In genomic region chr14:81298122-81298521, GRCh38 we compare ENCODE assay signal across 37 cellular contexts.
"Had no signal": no experiment of that assay in that cellular context is flagged by ENCODE, and none has a peak within 500 bp of the region (broad histone marks: within the 10 kb centered on the region; RNA-seq: fewer than 3 reads in every experiment).

No MANE protein-coding gene starts in this region.

- H3K4me2 ChIP-seq: smooth muscle cell had no signal

- H3K27me3 ChIP-seq: adrenal gland, dorsolateral prefrontal cortex, gastroesophageal sphincter, neutrophil, ovary, upper lobe of left lung, vagina had no signal

- DNase-seq: activated CD4-positive, alpha-beta T cell treated with anti-CD3 and anti-CD28 coated beads for 48 hours; activated CD4-positive, alpha-beta T cell treated with anti-CD3 and anti-CD28 coated beads, Interleukin-2, amount 50 U/mL, for 48 hours; activated CD8-positive, alpha-beta memory T cell treated with anti-CD3 and anti-CD28 coated beads for 24 hours; activated effector memory CD4-positive, alpha-beta T cell treated with anti-CD3 and anti-CD28 coated beads, Interleukin-2, amount 50 U/mL, for 16 hours; activated naive CD4-positive, alpha-beta T cell treated with anti-CD3 and anti-CD28 coated beads for 36 hours; activated naive CD8-positive, alpha-beta T cell treated with anti-CD3 and anti-CD28 coated beads for 36 hours; adrenal gland; aorta; dorsolateral prefrontal cortex; effector memory CD4-positive, alpha-beta T cell; erythroblast; head of caudate nucleus; hypothalamus; immature natural killer cell; kidney; left colon; mesenchymal stem cell; mucosa of descending colon; naive B cell; nephron progenitor cell; ovary; stimulated activated CD4-positive, alpha-beta T cell treated with anti-CD3 and anti-CD28 coated beads, Interleukin-1b, Interleukin-23, amount 100 ng/mL, for 48 hours; stimulated activated CD4-positive, alpha-beta T cell treated with anti-CD3 and anti-CD28 coated beads, Interleukin-4, amount 100 ng/mL, for 4 hours; stimulated activated CD8-positive, alpha-beta memory T cell treated with anti-CD3 and anti-CD28 coated beads, Interleukin-4, amount 100 ng/mL, for 48 hours; stimulated activated naive CD8-positive, alpha-beta T cell treated with anti-CD3 and anti-CD28 coated beads, Interleukin-15, amount 100 ng/mL, for 72 hours; substantia nigra; T-cell; upper lobe of left lung had no signal

- H3K36me3 ChIP-seq: adrenal gland, gastroesophageal sphincter, neutrophil, ovary, prostate gland, upper lobe of left lung, vagina had no signal

- H3K27ac ChIP-seq: adrenal gland, coronary artery, dorsolateral prefrontal cortex, gastroesophageal sphincter, neutrophil, ovary, prostate gland, upper lobe of left lung, vagina, VCaP had no signal

- ATAC-seq: activated CD4-positive, CD25-positive, alpha-beta regulatory T cell treated with anti-CD3 and anti-CD28 coated beads, Interleukin-2, amount 50 U/mL, for 24 hours; gastroesophageal sphincter; left colon; mucosa of descending colon; stimulated activated memory B cell treated with anti-CD40 and anti-IgM and Interleukin-4, amounts not matched to agents 10 μg/mL and 1 μg/mL and 100 μg/mL, for 72 hours; stimulated activated naive CD8-positive, alpha-beta T cell treated with anti-CD3 and anti-CD28 coated beads, Interleukin-15, amount 100 ng/mL, for 72 hours; T-cell had no signal

- H3K9me3 ChIP-seq: adrenal gland, gastroesophageal sphincter, mucosa of descending colon, neutrophil, ovary, prostate gland, upper lobe of left lung, vagina had no signal

- H3K4me1 ChIP-seq: adrenal gland, gastroesophageal sphincter, prostate gland, vagina had no signal

- H3K4me3 ChIP-seq: adrenal gland, coronary artery, dorsolateral prefrontal cortex, gastroesophageal sphincter, mucosa of descending colon, ovary, prostate gland, smooth muscle cell, upper lobe of left lung, vagina had no signal

- FAIRE-seq: kidney had no signal
